ENCODE assay signal across 28 cellular contexts in genomic region chr3:44771424-44772098, GRCh38. TPM values are rescaled to one million over a fixed set of nuclear protein-coding genes. Genes with fewer than 3 reads are reported as not detected.
"Had no signal": no experiment of that assay in that cellular context is flagged by ENCODE, and none has a peak within 500 bp of the region (broad histone marks: within the 10 kb centered on the region; RNA-seq: fewer than 3 reads in every experiment).

No MANE protein-coding gene starts in this region.

- ATAC-seq: effector memory CD8-positive, alpha-beta T cell; esophagus mucosa; gastrocnemius medialis; heart left ventricle; left cardiac atrium; left lung; naive thymus-derived CD4-positive, alpha-beta T cell; stimulated activated effector memory CD8-positive, alpha-beta T cell treated with anti-CD3 and anti-CD28 coated beads, Interleukin-12 subunit alpha, Interleukin-12 subunit beta, amount 100 ng/mL, for 72 hours had no signal

- H3K4me1 ChIP-seq: gastrocnemius medialis, heart left ventricle, left lung, prostate gland, right atrium auricular region, sigmoid colon, stomach, thyroid gland, vagina had no signal

- H3K4me3 ChIP-seq: gastrocnemius medialis, heart left ventricle, hepatocyte, left lung, prostate gland, right atrium auricular region, sigmoid colon, stomach, thyroid gland, vagina had no signal

- H2AFZ ChIP-seq: hepatocyte had no signal

- H3K27me3 Mint-ChIP-seq: effector memory CD8-positive, alpha-beta T cell had no signal

- H3K27ac ChIP-seq: epithelial cell of prostate, gastrocnemius medialis, heart left ventricle, hepatocyte, left lung, prostate gland, right atrium auricular region, sigmoid colon, stomach, thyroid gland, vagina had no signal

- H3K4me1 Mint-ChIP-seq: nephron; stimulated activated effector memory CD8-positive, alpha-beta T cell treated with anti-CD3 and anti-CD28 coated beads, Interleukin-12 subunit alpha, Interleukin-12 subunit beta, amount 100 ng/mL, for 72 hours had no signal

- H3K9me3 ChIP-seq: prostate gland, thyroid gland, vagina had no signal

- FAIRE-seq: islet of Langerhans had no signal

- DNase-seq: cortex of kidney; effector memory CD8-positive, alpha-beta T cell; foreskin fibroblast; gastrocnemius medialis; heart left ventricle; left cardiac atrium; left lung; mesenchymal stem cell; midbrain; naive thymus-derived CD4-positive, alpha-beta T cell; nucleus accumbens; sigmoid colon; stimulated activated CD4-positive, alpha-beta T cell treated with anti-CD3 and anti-CD28 coated beads, Interleukin-2, amount 100 ng/mL, for 24 hours; stimulated activated CD4-positive, alpha-beta T cell treated with anti-CD3 and anti-CD28 coated beads, Interleukin-4, amount 100 ng/mL, for 24 hours; stimulated activated naive CD4-positive, alpha-beta T cell treated with Interleukin-2 at 50 U/mL for 16 hours; stomach; thyroid gland; trophoblast cell had no signal

- H3K36me3 ChIP-seq: gastrocnemius medialis, heart left ventricle, prostate gland, right atrium auricular region, sigmoid colon, thyroid gland, vagina had no signal

- H3K4me2 ChIP-seq: hepatocyte had no signal

- H3K27me3 ChIP-seq: gastrocnemius medialis, heart left ventricle, hepatocyte, left lung, right atrium auricular region, sigmoid colon, stomach, thyroid gland, vagina had no signal

- H3K27ac Mint-ChIP-seq: effector memory CD8-positive, alpha-beta T cell; naive thymus-derived CD4-positive, alpha-beta T cell; nephron; stimulated activated effector memory CD8-positive, alpha-beta T cell treated with anti-CD3 and anti-CD28 coated beads, Interleukin-12 subunit alpha, Interleukin-12 subunit beta, amount 100 ng/mL, for 72 hours had no signal

- H3K4me3 Mint-ChIP-seq: effector memory CD8-positive, alpha-beta T cell; naive thymus-derived CD4-positive, alpha-beta T cell; nephron; stimulated activated effector memory CD8-positive, alpha-beta T cell treated with anti-CD3 and anti-CD28 coated beads, Interleukin-12 subunit alpha, Interleukin-12 subunit beta, amount 100 ng/mL, for 72 hours had no signal

RNA-seq across cellular contexts. Expression of gene ZNF502, which starts 59.1 kb away (rescaled TPM):
- total RNA-seq: osteocyte had no signal
